Comparison of ENCODE assay signal across 24 cellular contexts in the genomic region with DNA sequence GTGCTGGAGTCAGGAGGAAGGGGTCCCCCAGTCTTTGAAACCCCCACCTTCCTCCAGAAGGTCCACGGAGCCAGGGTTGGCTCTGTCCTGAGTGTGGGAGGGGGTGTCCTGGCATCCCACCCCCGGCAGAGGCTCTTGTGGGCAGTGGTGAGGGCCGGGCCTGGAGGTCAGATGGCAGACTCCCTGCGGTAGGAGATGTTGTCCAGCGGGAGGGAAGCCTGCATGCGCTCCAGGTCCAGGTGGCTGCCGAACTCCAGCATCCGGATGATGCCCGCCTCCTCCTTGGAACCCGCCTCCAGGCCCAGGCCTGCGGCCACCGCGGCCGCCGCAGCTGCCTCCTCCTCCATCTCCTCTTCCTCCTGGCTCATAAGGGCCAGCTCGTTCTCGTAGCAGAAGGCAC. TPM values are rescaled to one million over a fixed set of nuclear protein-coding genes. Genes with fewer than 3 reads are reported as not detected.
DNase-seq lines count a peak whose midpoint lies in the region; ATAC-seq and TF ChIP-seq lines count a peak whose summit lies in the region.
"Had no signal": no experiment of that assay in that cellular context is flagged by ENCODE, and none has a peak within 500 bp of the region (broad histone marks: within the 10 kb centered on the region; RNA-seq: fewer than 3 reads in every experiment).

No MANE protein-coding gene starts in this region.

- H3K4me1 ChIP-seq in right atrium auricular region (peaks cover 0 to 7% of the 10 kb centered on the region in 2 donors), neuronal stem cell (ENCODE audit: control insufficient read depth in 2 of 2, insufficient read depth in 1 of 2, low read depth in 1 of 2, low read length in 2 of 2) (peaks cover 13 to 18% of the 10 kb centered on the region in 2 donors), stomach (no peaks in the 10 kb centered on the region)
- H3K4me1 ChIP-seq: BE2C had no signal

- TF ChIP-seq POLR2A in stomach (IDR thresholded peaks at IDR 0.05) = no peak

- no peak for TF ChIP-seq EP300 in stomach (IDR thresholded peaks at IDR 0.05)

- POLR2A ChIA-PET in WTC11 (lab: Charles Lee) = no interaction called here

- H3K4ac ChIP-seq in neuronal stem cell (ENCODE audit: low read length) = no peak overlapping the region

- no peak overlapping the region for H2AFZ ChIP-seq in neuronal stem cell (ENCODE audit: low read length)

- H3K4me3 ChIP-seq in right atrium auricular region (no peak overlapping the region), neuronal stem cell (ENCODE audit: low read length in 2 of 2) (no peak overlapping the region), stomach (no peak overlapping the region)
- H3K4me3 ChIP-seq: BLaER1, GM12878 had no signal

- intact Hi-C loops in Right ventricle myocardium inferior (cut with DNase I) (no loop called here), stomach (cut with DNase I; ENCODE audit: low total_unique reads) (no loop called here)

- no peak overlapping the region for H3K4me2 ChIP-seq in neuronal stem cell (ENCODE audit: insufficient read depth, low read length, poor library complexity, severe bottlenecking)
- H3K4me2 ChIP-seq: BLaER1 had no signal

- no peaks in the 10 kb centered on the region for H3K27me3 Mint-ChIP-seq in WTC11 (ENCODE audit: low read depth)
- H3K27me3 Mint-ChIP-seq: CD4-positive, alpha-beta memory T cell had no signal

- TF ChIP-seq CTCF in right atrium auricular region (IDR thresholded peaks at IDR 0.05) = no peak
- TF ChIP-seq CTCF in WTC11 (IDR thresholded peaks at IDR 0.05) = no peak
- TF ChIP-seq CTCF in stomach (IDR thresholded peaks at IDR 0.05) = no peak

- H3K18ac ChIP-seq in neuronal stem cell (ENCODE audit: low read length) = peak overlapping the region; percentile 17

- peak overlapping the region; percentile 10 for H4K8ac ChIP-seq in neuronal stem cell (ENCODE audit: low read depth, low read length)

- H2AK5ac ChIP-seq in neuronal stem cell (ENCODE audit: low read depth, low read length) = peak overlapping the region; percentile 79

- H3K27me3 ChIP-seq in right atrium auricular region (no peaks in the 10 kb centered on the region), neuronal stem cell (ENCODE audit: control insufficient read depth in 3 of 3, insufficient read depth in 3 of 3, low read depth in 1 of 3, low read length in 3 of 3) (no peaks in the 10 kb centered on the region), stomach (no peaks in the 10 kb centered on the region)
- H3K27me3 ChIP-seq: BE2C, BLaER1 had no signal

- H3K9me3 ChIP-seq in right atrium auricular region = no peaks in the 10 kb centered on the region
- peaks cover 0 to 3% of the 10 kb centered on the region in 2 donors for H3K9me3 ChIP-seq in neuronal stem cell (replicated peaks in 1 of 2; ENCODE audit: control insufficient read depth in 2 of 2, insufficient read depth in 1 of 2, low read depth in 1 of 2, low read length in 2 of 2)
- H3K9me3 ChIP-seq in stomach = no peaks in the 10 kb centered on the region
- H3K9me3 ChIP-seq: BE2C, BLaER1 had no signal

- no peak overlapping the region for H3K4me3 Mint-ChIP-seq in WTC11
- H3K4me3 Mint-ChIP-seq: CD14-positive monocyte; CD4-positive, alpha-beta memory T cell; CD4-positive, CD25-positive, alpha-beta regulatory T cell; CD8-positive, alpha-beta memory T cell had no signal

- no peak overlapping the region for H2BK12ac ChIP-seq in neuronal stem cell (ENCODE audit: low read length)

- no peak overlapping the region for H2BK15ac ChIP-seq in neuronal stem cell (ENCODE audit: low read length)

- no peaks in the 10 kb centered on the region for H3K36me3 Mint-ChIP-seq in WTC11
- H3K36me3 Mint-ChIP-seq: CD14-positive monocyte; CD4-positive, alpha-beta memory T cell; CD4-positive, CD25-positive, alpha-beta regulatory T cell; CD8-positive, alpha-beta memory T cell had no signal

- H3K9ac ChIP-seq in neuronal stem cell (ENCODE audit: low read depth, low read length, poor library complexity) = peak overlapping the region; percentile 4
- H3K9ac ChIP-seq: BLaER1 had no signal

- peaks cover 21% of the 10 kb centered on the region for H3K4me1 Mint-ChIP-seq in WTC11
- H3K4me1 Mint-ChIP-seq: CD4-positive, alpha-beta memory T cell; CD4-positive, CD25-positive, alpha-beta regulatory T cell; CD8-positive, alpha-beta memory T cell had no signal

- no peak overlapping the region for H3K27ac ChIP-seq in right atrium auricular region
- H3K27ac ChIP-seq in neuronal stem cell (replicated peaks; ENCODE audit: low read length) = no peak overlapping the region
- no peak overlapping the region for H3K27ac ChIP-seq in stomach
- H3K27ac ChIP-seq: BLaER1 had no signal

- no peak for ATAC-seq in Right ventricle myocardium inferior
- no peak for ATAC-seq in WTC11
- no peak for ATAC-seq in activated CD4-positive, CD25-positive, alpha-beta regulatory T cell treated with anti-CD3 and anti-CD28 coated beads, Interleukin-2, amount 50 U/mL, for 24 hours
- ATAC-seq: GM12878 had no signal

- no CpG with 5 or more reads among the region's 17 CpGs for WGBS in neuronal stem cell (ENCODE audit: extremely low coverage in 2 of 2, insufficient read length in 2 of 2, insufficient replicate concordance in 1 of 2), 2 donors
- 60 to 84% (median 82%) methylated on average over 4 to 17 of the region's 17 CpGs for WGBS in stomach, 5 donors

- peak overlapping the region; percentile 38 for H3K14ac ChIP-seq in neuronal stem cell (ENCODE audit: low read length)

- no peaks in the 10 kb centered on the region for H3K79me1 ChIP-seq in neuronal stem cell (ENCODE audit: low read depth, low read length)

- peak overlapping the region; percentile 63 for H3K23ac ChIP-seq in neuronal stem cell (ENCODE audit: low read depth, low read length, poor library complexity)

- no peak overlapping the region for H4K91ac ChIP-seq in neuronal stem cell (ENCODE audit: low read depth, low read length, poor library complexity)

- CTCF ChIA-PET in WTC11 (lab: Charles Lee) = no interaction called here

- H3K36me3 ChIP-seq in right atrium auricular region = no peaks in the 10 kb centered on the region
- no peaks in the 10 kb centered on the region for H3K36me3 ChIP-seq in neuronal stem cell (replicated peaks in 1 of 2; ENCODE audit: control insufficient read depth in 2 of 2, insufficient read depth in 2 of 2, low read length in 2 of 2)
- H3K36me3 ChIP-seq in stomach = no peaks in the 10 kb centered on the region
- H3K36me3 ChIP-seq: BE2C had no signal

- no peaks in the 10 kb centered on the region for H3K9me3 Mint-ChIP-seq in WTC11
- H3K9me3 Mint-ChIP-seq: CD14-positive monocyte; CD4-positive, CD25-positive, alpha-beta regulatory T cell; CD8-positive, alpha-beta memory T cell had no signal

- DNase-seq in Right ventricle myocardium inferior (ENCODE audit: missing footprints) = peak; percentile 13
- DNase-seq in right atrium auricular region (ENCODE audit: low spot score) = no peak
- no peak for DNase-seq in WTC11 (ENCODE audit: low spot score)
- no peak for DNase-seq in neuronal stem cell (ENCODE audit: low spot score)
- DNase-seq in stomach = no peak
- DNase-seq: 8988T; ACHN; BE2C; C1 segment of cervical spinal cord; CD4-positive, alpha-beta memory T cell; CD4-positive, CD25-positive, alpha-beta regulatory T cell; CD8-positive, alpha-beta memory T cell; COR-L47; DMS 273 treated with DMSO at 0.1 percent for 48 hours; DMS153; DMS79; DND-41; EL; GDM1 had no signal

- H2BK120ac ChIP-seq in neuronal stem cell (ENCODE audit: low read depth, low read length) = no peak overlapping the region

- H2BK5ac ChIP-seq in neuronal stem cell (ENCODE audit: low read length) = no peak overlapping the region

- H3K27ac Mint-ChIP-seq in WTC11 = no peak overlapping the region
- H3K27ac Mint-ChIP-seq: CD14-positive monocyte; CD4-positive, alpha-beta memory T cell; CD4-positive, CD25-positive, alpha-beta regulatory T cell; CD8-positive, alpha-beta memory T cell had no signal

TF ChIP-seq in WTC11, 78 proteins besides CTCF, POLR2A, EP300 and RAD21 (continues in another document):
- TF ChIP-seq, protein P1, sequence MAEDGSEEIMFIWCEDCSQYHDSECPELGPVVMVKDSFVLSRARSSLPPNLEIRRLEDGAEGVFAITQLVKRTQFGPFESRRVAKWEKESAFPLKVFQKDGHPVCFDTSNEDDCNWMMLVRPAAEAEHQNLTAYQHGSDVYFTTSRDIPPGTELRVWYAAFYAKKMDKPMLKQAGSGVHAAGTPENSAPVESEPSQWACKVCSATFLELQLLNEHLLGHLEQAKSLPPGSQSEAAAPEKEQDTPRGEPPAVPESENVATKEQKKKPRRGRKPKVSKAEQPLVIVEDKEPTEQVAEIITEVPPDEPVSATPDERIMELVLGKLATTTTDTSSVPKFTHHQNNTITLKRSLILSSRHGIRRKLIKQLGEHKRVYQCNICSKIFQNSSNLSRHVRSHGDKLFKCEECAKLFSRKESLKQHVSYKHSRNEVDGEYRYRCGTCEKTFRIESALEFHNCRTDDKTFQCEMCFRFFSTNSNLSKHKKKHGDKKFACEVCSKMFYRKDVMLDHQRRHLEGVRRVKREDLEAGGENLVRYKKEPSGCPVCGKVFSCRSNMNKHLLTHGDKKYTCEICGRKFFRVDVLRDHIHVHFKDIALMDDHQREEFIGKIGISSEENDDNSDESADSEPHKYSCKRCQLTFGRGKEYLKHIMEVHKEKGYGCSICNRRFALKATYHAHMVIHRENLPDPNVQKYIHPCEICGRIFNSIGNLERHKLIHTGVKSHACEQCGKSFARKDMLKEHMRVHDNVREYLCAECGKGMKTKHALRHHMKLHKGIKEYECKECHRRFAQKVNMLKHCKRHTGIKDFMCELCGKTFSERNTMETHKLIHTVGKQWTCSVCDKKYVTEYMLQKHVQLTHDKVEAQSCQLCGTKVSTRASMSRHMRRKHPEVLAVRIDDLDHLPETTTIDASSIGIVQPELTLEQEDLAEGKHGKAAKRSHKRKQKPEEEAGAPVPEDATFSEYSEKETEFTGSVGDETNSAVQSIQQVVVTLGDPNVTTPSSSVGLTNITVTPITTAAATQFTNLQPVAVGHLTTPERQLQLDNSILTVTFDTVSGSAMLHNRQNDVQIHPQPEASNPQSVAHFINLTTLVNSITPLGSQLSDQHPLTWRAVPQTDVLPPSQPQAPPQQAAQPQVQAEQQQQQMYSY (CRISPR knock-in tag; IDR thresholded peaks at IDR 0.05) = 0 out of 2 replicates have a peak, but pooled peaks have one; percentile 55

RNA-seq across cellular contexts. Expression of gene KCNJ4, which starts 28.4 kb away (rescaled TPM):
- total RNA-seq in Right ventricle myocardium inferior (16.0 TPM), right atrium auricular region (10 to 100 TPM in 1 of 2 donors, 1 to 10 TPM in 1; 7.0 to 36.7 TPM), WTC11 (2021) (3.1 to 3.3 TPM (median 3.2 TPM) in 3 replicates), stomach (not detected)
- 6.0 TPM for polyA plus RNA-seq in neuronal stem cell (2013, experiment 1 of 2)
- polyA plus RNA-seq in neuronal stem cell (2013, experiment 2 of 2) = 5.6 TPM
- not detected for polyA plus RNA-seq in stomach
- total RNA-seq: CD4-positive, alpha-beta memory T cell; CD4-positive, CD25-positive, alpha-beta regulatory T cell; CD8-positive, alpha-beta memory T cell; GM12878 had no signal
- polyA plus RNA-seq: AG04450; CD14-positive monocyte; CD4-positive, alpha-beta memory T cell; CD4-positive, CD25-positive, alpha-beta regulatory T cell; CD8-positive, alpha-beta memory T cell; GM12878 had no signal

RNA-seq across cellular contexts. Expression of gene KDELR3, which starts 41.3 kb away (rescaled TPM):
- 4.4 TPM for total RNA-seq in Right ventricle myocardium inferior
- 1 to 10 TPM; 8.0 to 9.2 TPM for total RNA-seq in right atrium auricular region
- 5.7 to 10.3 TPM (median 7.7 TPM) in 3 replicates for total RNA-seq in WTC11 (2021)
- polyA plus RNA-seq in neuronal stem cell (2013, experiment 1 of 2) = 11.1 TPM
- 11.0 TPM for polyA plus RNA-seq in neuronal stem cell (2013, experiment 2 of 2)
- 10 to 100 TPM in 3 of 5 donors, 1 to 10 TPM in 1, not detected in 1; 3.6 to 30.7 (median 11.6) TPM for total RNA-seq in stomach
- polyA plus RNA-seq in stomach = 10 to 100 TPM in 1 of 3 donors, 1 to 10 TPM in 2; 6.4 to 12.8 (median 6.8) TPM
- total RNA-seq: CD4-positive, alpha-beta memory T cell; CD4-positive, CD25-positive, alpha-beta regulatory T cell had no signal
- polyA plus RNA-seq: CD14-positive monocyte had no signal
